ENCODE assay signal across 10 cellular contexts in genomic region chr15:69298354-69298696, GRCh38. TPM values are rescaled to one million over a fixed set of nuclear protein-coding genes. Genes with fewer than 3 reads are reported as not detected.
A peak's percentile ranks its signal among the peaks of the same experiment; 100 is the strongest.
DNase-seq lines count a peak whose midpoint lies in the region; ATAC-seq, FAIRE-seq and TF ChIP-seq lines count a peak whose summit lies in the region.
"Had no signal": no experiment of that assay in that cellular context is flagged by ENCODE, and none has a peak within 500 bp of the region (broad histone marks: within the 10 kb centered on the region; RNA-seq: fewer than 3 reads in every experiment).

No MANE protein-coding gene starts in this region.

- H3K9me3 ChIP-seq in A549: no peaks in the 10 kb centered on the region
- H3K9me3 ChIP-seq in MG63: no peaks in the 10 kb centered on the region
- no peaks in the 10 kb centered on the region for H3K9me3 ChIP-seq in endodermal cell (ENCODE audit: control insufficient read depth, low read length)
- H3K9me3 ChIP-seq in esophagus squamous epithelium: no peaks in the 10 kb centered on the region

- peaks cover 28% of the 10 kb centered on the region for H3K4me1 Mint-ChIP-seq in endodermal cell
- H3K4me1 Mint-ChIP-seq in naive B cell: peaks cover 2 to 6% (median 4%) of the 10 kb centered on the region in 3 donors

- CTCF ChIA-PET in A549 (lab: Yijun Ruan, JAX): interaction anchor here (0.7 to 2.1 kb wide), 7 partner anchors 31 to 239 kb away, joined by 3 to 6 read pairs (median 3); no protein-coding TSS in a partner anchor

- TF ChIP-seq CTCF in A549 (IDR thresholded peaks at IDR 0.05) (no peak), endodermal cell (conservative IDR thresholded peaks at IDR 0.05) (no peak), esophagus squamous epithelium (IDR thresholded peaks at IDR 0.05) (no peak)

- H3K36me3 ChIP-seq in MG63 (0 out of 2 replicates have a peak, but pooled peaks cover 2% of the 10 kb centered on the region), endodermal cell (ENCODE audit: control insufficient read depth, insufficient read depth, low read length) (peaks cover 12% of the 10 kb centered on the region), esophagus squamous epithelium (no peaks in the 10 kb centered on the region)

- H3K27ac ChIP-seq in A549 (peak overlapping the region; percentile 94 to 96), endodermal cell (ENCODE audit: low read depth, low read length) (no peak overlapping the region), esophagus squamous epithelium (peak overlapping the region in 1 of 4 donors; percentile 63), caudate nucleus (ENCODE audit: low read depth, low read length) (no peak overlapping the region)

- H3K36me3 Mint-ChIP-seq in endodermal cell (ENCODE audit: low read depth): peaks cover 11% of the 10 kb centered on the region
- no peaks in the 10 kb centered on the region for H3K36me3 Mint-ChIP-seq in naive B cell
- H3K36me3 Mint-ChIP-seq: CD4-positive, alpha-beta memory T cell had no signal

- peak overlapping the region; percentile 60 for H3K4me3 Mint-ChIP-seq in endodermal cell
- H3K4me3 Mint-ChIP-seq in naive B cell: peak overlapping the region in 6 of 8 donors; percentile 29 to 74 (median 56)
- H3K4me3 Mint-ChIP-seq: stimulated activated naive CD8-positive, alpha-beta T cell treated with anti-CD3 and anti-CD28 coated beads, Interleukin-15, Interleukin-2, amounts not matched to agents 100 ng/mL and 50 ng/mL, for 24 hours had no signal

- ATAC-seq in A549 (peak; percentile 2 to 9; a peak in 3 of 6 replicates), naive B cell (ENCODE audit: low read depth in 2 of 2) (no peak)

- H3K9ac ChIP-seq in endodermal cell (ENCODE audit: extremely low read depth, low read length, poor library complexity, severe bottlenecking): peak overlapping the region; percentile 15

- no peak for TF ChIP-seq EP300 in A549 (IDR thresholded peaks at IDR 0.05)

- peak overlapping the region; percentile 95 for H3K4me3 ChIP-seq in A549
- H3K4me3 ChIP-seq in MG63: peak overlapping the region; percentile 55
- peak overlapping the region; percentile 91 for H3K4me3 ChIP-seq in endodermal cell (ENCODE audit: low read length)
- H3K4me3 ChIP-seq in esophagus squamous epithelium: peak overlapping the region in 2 of 4 donors; percentile 64 to 70

- H3K4me2 ChIP-seq in A549: peak overlapping the region; percentile 86

- H3K9me3 Mint-ChIP-seq in endodermal cell: peaks cover 4% of the 10 kb centered on the region
- H3K9me3 Mint-ChIP-seq in naive B cell: peaks cover 0 to 2% (median 0%) of the 10 kb centered on the region in 7 donors
- H3K9me3 Mint-ChIP-seq: CD4-positive, alpha-beta memory T cell; stimulated activated naive CD8-positive, alpha-beta T cell treated with anti-CD3 and anti-CD28 coated beads, Interleukin-15, Interleukin-2, amounts not matched to agents 100 ng/mL and 50 ng/mL, for 24 hours had no signal

- H3K27ac Mint-ChIP-seq in endodermal cell (no peak overlapping the region), naive B cell (no peak overlapping the region)
- H3K27ac Mint-ChIP-seq: stimulated activated naive CD8-positive, alpha-beta T cell treated with anti-CD3 and anti-CD28 coated beads, Interleukin-15, Interleukin-2, amounts not matched to agents 100 ng/mL and 50 ng/mL, for 24 hours had no signal

- intact Hi-C loops in esophagus squamous epithelium (cut with DNase I): no loop called here

- TF ChIP-seq POLR2A in A549 (IDR thresholded peaks at IDR 0.05; ENCODE audit: low read length) (no peak), esophagus squamous epithelium (IDR thresholded peaks at IDR 0.05) (no peak)

- FAIRE-seq in A549 (lab: Jason Lieb, UNC): no peak

- 74% methylated on average over 15 of the region's 15 CpGs for WGBS in A549 (ENCODE audit: missing lambda C conversion rate)
- WGBS in endodermal cell (ENCODE audit: insufficient coverage in 1 of 2, insufficient read length in 1 of 2), 2 experiments: 71 to 74% methylated on average over 10 to 13 of the region's 15 CpGs
- WGBS in esophagus squamous epithelium, 2 donors: 77 to 83% methylated on average over 7 to 13 of the region's 15 CpGs

- peaks cover 34% of the 10 kb centered on the region for H3K4me1 ChIP-seq in A549
- H3K4me1 ChIP-seq in endodermal cell (ENCODE audit: control insufficient read depth, insufficient read depth, low read length): no peaks in the 10 kb centered on the region
- peaks cover 8 to 24% (median 10%) of the 10 kb centered on the region in 3 donors for H3K4me1 ChIP-seq in esophagus squamous epithelium

- TF ChIP-seq RAD21 in A549 (conservative IDR thresholded peaks at IDR 0.05 in 1 of 2, IDR thresholded peaks at IDR 0.05 in 1 of 2): no peak

- POLR2A ChIA-PET in A549 (lab: Yijun Ruan, JAX): interaction anchor here (1.0 kb wide), 1 partner anchor 138 kb away, joined by 7 read pairs; the partner anchor contains the start of gene GLCE

- H3K27me3 ChIP-seq in MG63: no peaks in the 10 kb centered on the region
- H3K27me3 ChIP-seq in endodermal cell (ENCODE audit: control insufficient read depth, insufficient read depth, low read length, poor library complexity, severe bottlenecking): peaks cover 21% of the 10 kb centered on the region
- H3K27me3 ChIP-seq in esophagus squamous epithelium: peaks cover 0 to 70% (median 5%) of the 10 kb centered on the region in 4 donors

- DNase-seq in A549 (ENCODE audit: low read depth in 1 of 2, low spot score in 1 of 2) (no peak), MG63 (no peak), endodermal cell (no peak), naive B cell (no peak), NOMO-1 treated with dmso at 0.1 percent for 144 hours (lab: John Stamatoyannopoulos, UW; ENCODE audit: unreplicated experiment) (no peak), UCSD-AML1 (lab: John Stamatoyannopoulos, UW; ENCODE audit: unreplicated experiment) (no peak), esophagus squamous epithelium (lab: John Stamatoyannopoulos, UW) (no peak), caudate nucleus (lab: John Stamatoyannopoulos, UW) (no peak)
- DNase-seq: CD4-positive, alpha-beta memory T cell had no signal

- peaks cover 47% of the 10 kb centered on the region for H3K27me3 Mint-ChIP-seq in endodermal cell (ENCODE audit: insufficient read depth)
- peaks cover 46 to 78% (median 74%) of the 10 kb centered on the region in 3 donors for H3K27me3 Mint-ChIP-seq in naive B cell

TF ChIP-seq in A549, 52 proteins besides CTCF, POLR2A, EP300 and RAD21:
- no peak for TF ChIP-seq MYC (IDR thresholded peaks at IDR 0.05; ENCODE audit: borderline replicate concordance, low read length)
- TF ChIP-seq CEBPB (IDR thresholded peaks at IDR 0.05): no peak
- no peak for TF ChIP-seq EHF (CRISPR knock-in tag; IDR thresholded peaks at IDR 0.05)
- no peak for TF ChIP-seq POLR2AphosphoS2 (conservative IDR thresholded peaks at IDR 0.05; ENCODE audit: low read length)
- no peak for TF ChIP-seq ZC3H11A (IDR thresholded peaks at IDR 0.05)
- no peak for TF ChIP-seq RARB (CRISPR knock-in tag; IDR thresholded peaks at IDR 0.05)

RNA-seq across cellular contexts. Expression of gene PAQR5, which starts 0.4 kb away (rescaled TPM):
- 114 and 158 TPM in 2 replicates for polyA plus RNA-seq in A549 (2011; rRNA removed)
- 109 and 154 TPM in 2 replicates for polyA plus RNA-seq in A549 (2012; cell fraction: cytosol; rRNA removed)
- polyA plus RNA-seq in A549 (2012; cell fraction: nucleus; rRNA removed): 113 and 118 TPM in 2 replicates
- polyA plus RNA-seq in A549 (2017; fragmentation: RNase III; extraction: RNeasy Plus Mini Kit Qiagen cat#74134 plus additional on column Dnase treatment): 83.8 to 104 TPM (median 90.7 TPM) in 3 replicates
- 292 and 372 TPM in 2 replicates for polyA minus RNA-seq in A549 (2011; rRNA and poly(A)+ RNA removed)
- 8.6 and 8.9 TPM in 2 replicates for total RNA-seq in MG63 (2014; rRNA removed; shearing (Covaris generic); ENCODE audit: low replicate concordance)
- total RNA-seq in endodermal cell: 10 to 100 TPM; 43.6 to 55.6 TPM
- 4.9 TPM for polyA plus RNA-seq in endodermal cell (2013, experiment 1 of 2)
- polyA plus RNA-seq in endodermal cell (2013, experiment 2 of 2): 4.1 TPM
- not detected for polyA plus RNA-seq in naive B cell (ENCODE audit: low read depth in 6 of 6)
- total RNA-seq in esophagus squamous epithelium: 10 to 100 TPM in 3 of 4 donors, 1 to 10 TPM in 1; 6.4 to 39.8 (median 14.4) TPM
- polyA plus RNA-seq: CD4-positive, alpha-beta memory T cell had no signal

Comparison
In these comparisons a context has a peak if more than half of its experiments do, and no peak if none do; other contexts are left out.
1. ATAC-seq: peak in A549 (2 of 2); none in naive B cell (0 of 2).
2. H3K27ac ChIP-seq: peak in A549 (2 of 2); none in endodermal cell (single experiment) and caudate nucleus (single experiment).